8 cellular contexts compared by ENCODE assay signal in genomic region chr7:128459394-128459878, GRCh38. TPM values are rescaled to one million over a fixed set of nuclear protein-coding genes. Genes with fewer than 3 reads are reported as not detected.
DNase-seq lines count a peak whose midpoint lies in the region; ATAC-seq lines count a peak whose summit lies in the region.

No MANE protein-coding gene starts in this region.

- DNase-seq in AG20443 (ENCODE audit: low spot score) (peak; percentile 73), NCI-H446 (lab: John Stamatoyannopoulos, UW) (peak; percentile 43 to 58), midbrain (lab: John Stamatoyannopoulos, UW) (peak; percentile 74)
- DNase-seq in activated CD4-positive, alpha-beta T cell treated with anti-CD3 and anti-CD28 coated beads, Interleukin-2, amount 10 ng/mL, durations not matched to agents 24 days and 14 days: peak; percentile 91
- peak; percentile 50 for DNase-seq in effector CD8-positive, alpha-beta T cell (lab: John Stamatoyannopoulos, UW)

- peak overlapping the region; percentile 91 for H3K27ac Mint-ChIP-seq in activated CD4-positive, alpha-beta T cell treated with anti-CD3 and anti-CD28 coated beads, Interleukin-2, amount 10 ng/mL, durations not matched to agents 24 days and 14 days
- H3K27ac Mint-ChIP-seq in stimulated activated memory B cell treated with anti-CD40 and anti-IgM and Interleukin-4, amounts not matched to agents 10 μg/mL and 1 μg/mL and 100 μg/mL, for 72 hours: peak overlapping the region; percentile 83

- H3K9me3 Mint-ChIP-seq in activated CD4-positive, alpha-beta T cell treated with anti-CD3 and anti-CD28 coated beads, Interleukin-2, amount 10 ng/mL, durations not matched to agents 24 days and 14 days: no peaks in the 10 kb centered on the region
- no peaks in the 10 kb centered on the region for H3K9me3 Mint-ChIP-seq in stimulated activated memory B cell treated with anti-CD40 and anti-IgM and Interleukin-4, amounts not matched to agents 10 μg/mL and 1 μg/mL and 100 μg/mL, for 72 hours

- H3K4me1 Mint-ChIP-seq in activated CD4-positive, alpha-beta T cell treated with anti-CD3 and anti-CD28 coated beads, Interleukin-2, amount 10 ng/mL, durations not matched to agents 24 days and 14 days: peaks cover 37% of the 10 kb centered on the region
- peaks cover 50% of the 10 kb centered on the region for H3K4me1 Mint-ChIP-seq in stimulated activated memory B cell treated with anti-CD40 and anti-IgM and Interleukin-4, amounts not matched to agents 10 μg/mL and 1 μg/mL and 100 μg/mL, for 72 hours

- H3K4me3 Mint-ChIP-seq in activated CD4-positive, alpha-beta T cell treated with anti-CD3 and anti-CD28 coated beads, Interleukin-2, amount 10 ng/mL, durations not matched to agents 24 days and 14 days: peak overlapping the region; percentile 90
- peak overlapping the region; percentile 25 for H3K4me3 Mint-ChIP-seq in stimulated activated memory B cell treated with anti-CD40 and anti-IgM and Interleukin-4, amounts not matched to agents 10 μg/mL and 1 μg/mL and 100 μg/mL, for 72 hours

- ATAC-seq in GM18517 (IDR thresholded peaks at IDR 0.05; ENCODE audit: unreplicated experiment) (peak; percentile 62), HG03066 (IDR thresholded peaks at IDR 0.05; ENCODE audit: low read depth, unreplicated experiment) (peak; percentile 37)
- ATAC-seq in stimulated activated memory B cell treated with anti-CD40 and anti-IgM and Interleukin-4, amounts not matched to agents 10 μg/mL and 1 μg/mL and 100 μg/mL, for 72 hours: peak; percentile 63

- peaks cover 53% of the 10 kb centered on the region for H3K36me3 Mint-ChIP-seq in activated CD4-positive, alpha-beta T cell treated with anti-CD3 and anti-CD28 coated beads, Interleukin-2, amount 10 ng/mL, durations not matched to agents 24 days and 14 days (ENCODE audit: low read depth)
- H3K36me3 Mint-ChIP-seq in stimulated activated memory B cell treated with anti-CD40 and anti-IgM and Interleukin-4, amounts not matched to agents 10 μg/mL and 1 μg/mL and 100 μg/mL, for 72 hours: peaks cover 18% of the 10 kb centered on the region

- no peaks in the 10 kb centered on the region for H3K27me3 Mint-ChIP-seq in activated CD4-positive, alpha-beta T cell treated with anti-CD3 and anti-CD28 coated beads, Interleukin-2, amount 10 ng/mL, durations not matched to agents 24 days and 14 days
- H3K27me3 Mint-ChIP-seq in stimulated activated memory B cell treated with anti-CD40 and anti-IgM and Interleukin-4, amounts not matched to agents 10 μg/mL and 1 μg/mL and 100 μg/mL, for 72 hours: no peaks in the 10 kb centered on the region

- intact Hi-C loops in activated CD4-positive, alpha-beta T cell treated with anti-CD3 and anti-CD28 coated beads, Interleukin-2, amount 10 ng/mL, durations not matched to agents 24 days and 14 days (cut with micrococcal nuclease): loop anchor here (1.0 to 10.0 kb wide), 6 partner anchors 9 to 805 kb away; partner anchors contain the start of genes METTL2B, RBM28 and SND1

RNA-seq across cellular contexts. Expression of gene HILPDA, which starts 3.8 kb away (rescaled TPM):
- 171 TPM in 2 replicates for total RNA-seq in activated CD4-positive, alpha-beta T cell treated with anti-CD3 and anti-CD28 coated beads, Interleukin-2, amount 10 ng/mL, durations not matched to agents 24 days and 14 days

RNA-seq across cellular contexts. Expression of gene METTL2B, which starts 17.1 kb away (rescaled TPM):
- 61.1 and 71.3 TPM in 2 replicates for total RNA-seq in activated CD4-positive, alpha-beta T cell treated with anti-CD3 and anti-CD28 coated beads, Interleukin-2, amount 10 ng/mL, durations not matched to agents 24 days and 14 days

RNA-seq across cellular contexts. Expression of gene IMPDH1, which starts 49.7 kb away (rescaled TPM):
- total RNA-seq in activated CD4-positive, alpha-beta T cell treated with anti-CD3 and anti-CD28 coated beads, Interleukin-2, amount 10 ng/mL, durations not matched to agents 24 days and 14 days: 102 and 105 TPM in 2 replicates

Comparison
In these comparisons a context has a peak if more than half of its experiments do, and no peak if none do; other contexts are left out.
1. Peak in every context shown above with its lines: DNase-seq and ATAC-seq.